1 cellular context compared by ENCODE assay signal in the genomic region with DNA sequence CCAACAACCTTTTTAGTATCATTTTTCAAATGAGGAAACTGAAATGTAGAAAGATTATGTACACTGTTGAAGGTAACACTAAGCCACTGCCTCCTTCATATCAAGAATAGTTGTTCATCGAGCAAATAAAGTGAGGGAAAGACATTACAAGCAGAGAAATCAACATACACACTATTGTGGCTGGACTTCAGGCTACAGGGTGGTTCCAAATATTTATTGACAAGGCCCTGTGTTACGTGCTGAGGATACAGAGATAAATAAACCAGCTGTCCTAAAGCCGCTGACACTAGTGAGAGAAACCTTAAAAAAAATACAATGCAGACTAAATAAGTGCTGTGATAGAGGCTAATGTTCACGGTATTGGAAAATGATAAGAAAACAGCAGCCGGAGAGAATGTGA.
TF ChIP-seq lines count a peak whose summit lies in the region.

No MANE protein-coding gene starts in this region.

TF ChIP-seq in WTC11, 78 proteins besides CTCF, POLR2A, EP300 and RAD21 (continued from another document):
- TF ChIP-seq, protein P1, sequence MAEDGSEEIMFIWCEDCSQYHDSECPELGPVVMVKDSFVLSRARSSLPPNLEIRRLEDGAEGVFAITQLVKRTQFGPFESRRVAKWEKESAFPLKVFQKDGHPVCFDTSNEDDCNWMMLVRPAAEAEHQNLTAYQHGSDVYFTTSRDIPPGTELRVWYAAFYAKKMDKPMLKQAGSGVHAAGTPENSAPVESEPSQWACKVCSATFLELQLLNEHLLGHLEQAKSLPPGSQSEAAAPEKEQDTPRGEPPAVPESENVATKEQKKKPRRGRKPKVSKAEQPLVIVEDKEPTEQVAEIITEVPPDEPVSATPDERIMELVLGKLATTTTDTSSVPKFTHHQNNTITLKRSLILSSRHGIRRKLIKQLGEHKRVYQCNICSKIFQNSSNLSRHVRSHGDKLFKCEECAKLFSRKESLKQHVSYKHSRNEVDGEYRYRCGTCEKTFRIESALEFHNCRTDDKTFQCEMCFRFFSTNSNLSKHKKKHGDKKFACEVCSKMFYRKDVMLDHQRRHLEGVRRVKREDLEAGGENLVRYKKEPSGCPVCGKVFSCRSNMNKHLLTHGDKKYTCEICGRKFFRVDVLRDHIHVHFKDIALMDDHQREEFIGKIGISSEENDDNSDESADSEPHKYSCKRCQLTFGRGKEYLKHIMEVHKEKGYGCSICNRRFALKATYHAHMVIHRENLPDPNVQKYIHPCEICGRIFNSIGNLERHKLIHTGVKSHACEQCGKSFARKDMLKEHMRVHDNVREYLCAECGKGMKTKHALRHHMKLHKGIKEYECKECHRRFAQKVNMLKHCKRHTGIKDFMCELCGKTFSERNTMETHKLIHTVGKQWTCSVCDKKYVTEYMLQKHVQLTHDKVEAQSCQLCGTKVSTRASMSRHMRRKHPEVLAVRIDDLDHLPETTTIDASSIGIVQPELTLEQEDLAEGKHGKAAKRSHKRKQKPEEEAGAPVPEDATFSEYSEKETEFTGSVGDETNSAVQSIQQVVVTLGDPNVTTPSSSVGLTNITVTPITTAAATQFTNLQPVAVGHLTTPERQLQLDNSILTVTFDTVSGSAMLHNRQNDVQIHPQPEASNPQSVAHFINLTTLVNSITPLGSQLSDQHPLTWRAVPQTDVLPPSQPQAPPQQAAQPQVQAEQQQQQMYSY (CRISPR knock-in tag; IDR thresholded peaks at IDR 0.05), result no peak
